Comparison of ENCODE assay signal across 1 cellular context in genomic region chr1:180616441-180616840, GRCh38.
TF ChIP-seq lines count a peak whose summit lies in the region.

No MANE protein-coding gene starts in this region.

TF ChIP-seq in IMR-90, 13 proteins besides CTCF, POLR2A, EP300 and RAD21 (continued from another document):
- TF ChIP-seq RFX5 (IDR thresholded peaks at IDR 0.05; ENCODE audit: low read depth, low read length): no peak
- TF ChIP-seq MXI1 (IDR thresholded peaks at IDR 0.05; ENCODE audit: borderline replicate concordance, low read depth, low read length): no peak
- TF ChIP-seq, protein P1, sequence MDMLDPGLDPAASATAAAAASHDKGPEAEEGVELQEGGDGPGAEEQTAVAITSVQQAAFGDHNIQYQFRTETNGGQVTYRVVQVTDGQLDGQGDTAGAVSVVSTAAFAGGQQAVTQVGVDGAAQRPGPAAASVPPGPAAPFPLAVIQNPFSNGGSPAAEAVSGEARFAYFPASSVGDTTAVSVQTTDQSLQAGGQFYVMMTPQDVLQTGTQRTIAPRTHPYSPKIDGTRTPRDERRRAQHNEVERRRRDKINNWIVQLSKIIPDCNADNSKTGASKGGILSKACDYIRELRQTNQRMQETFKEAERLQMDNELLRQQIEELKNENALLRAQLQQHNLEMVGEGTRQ (IDR thresholded peaks at IDR 0.05; ENCODE audit: low read depth, low read length): no peak
- TF ChIP-seq NFE2L2 (IDR thresholded peaks at IDR 0.05; ENCODE audit: low read depth, low read length): no peak
- TF ChIP-seq CHD1 (IDR thresholded peaks at IDR 0.05; ENCODE audit: low read depth, low read length): no peak
- TF ChIP-seq MAZ (IDR thresholded peaks at IDR 0.05; ENCODE audit: borderline replicate concordance, low read depth, low read length): no peak
- TF ChIP-seq ELK1 (IDR thresholded peaks at IDR 0.05; ENCODE audit: borderline replicate concordance, low read depth, low read length): no peak
- TF ChIP-seq SMC3 (IDR thresholded peaks at IDR 0.05; ENCODE audit: low read depth, low read length): no peak
